Comparison of ENCODE assay signal across 8 cellular contexts in genomic region chr16:67847064-67847861, GRCh38. TPM values are rescaled to one million over a fixed set of nuclear protein-coding genes. Genes with fewer than 3 reads are reported as not detected.
DNase-seq lines count a peak whose midpoint lies in the region; ATAC-seq and TF ChIP-seq lines count a peak whose summit lies in the region.

Gene CENPT (minus strand): TSS chr16:67847693. CDS start chr16:67833859, 13,834 bp downstream.

- H3K27ac Mint-ChIP-seq in activated naive CD8-positive, alpha-beta T cell treated with anti-CD3 and anti-CD28 coated beads, Interleukin-2, amount 10 ng/mL, durations not matched to agents 7 days and 5 days, result peak within 1 kb of the TSS; percentile 90

- H3K4me3 Mint-ChIP-seq in activated naive CD8-positive, alpha-beta T cell treated with anti-CD3 and anti-CD28 coated beads, Interleukin-2, amount 10 ng/mL, durations not matched to agents 7 days and 5 days, result peak within 1 kb of the TSS; percentile 94

- no peaks in the 10 kb centered on the region for H3K9me3 ChIP-seq in cardiac muscle cell (ENCODE audit: low read depth)
- no peaks in the 10 kb centered on the region for H3K9me3 ChIP-seq in parathyroid adenoma (ENCODE audit: control insufficient read depth, low read length)

- H3K36me3 Mint-ChIP-seq in activated naive CD8-positive, alpha-beta T cell treated with anti-CD3 and anti-CD28 coated beads, Interleukin-2, amount 10 ng/mL, durations not matched to agents 7 days and 5 days, result peaks cover 2% of the 10 kb centered on the region

- ATAC-seq in HG02610 (IDR thresholded peaks at IDR 0.05; ENCODE audit: unreplicated experiment), result peak; percentile 29
- peak; percentile 43 for ATAC-seq in activated naive CD8-positive, alpha-beta T cell treated with anti-CD3 and anti-CD28 coated beads, Interleukin-2, amount 10 ng/mL, durations not matched to agents 7 days and 5 days (ENCODE audit: low read depth)

- POLR2A ChIA-PET in activated naive CD8-positive, alpha-beta T cell treated with anti-CD3 and anti-CD28 coated beads, Interleukin-2, amount 10 ng/mL, durations not matched to agents 7 days and 5 days (lab: Charles Lee), result interaction anchor here (1.4 to 2.0 kb wide), 4 partner anchors 14 to 89 kb away, joined by 4 to 21 read pairs (median 8); partner anchors contain the start of genes EDC4 and PSMB10

- H3K27ac ChIP-seq in 22Rv1 (peak within 1 kb of the TSS; percentile 91), cardiac muscle cell (peak within 1 kb of the TSS; percentile 96), parathyroid adenoma (peak within 1 kb of the TSS; percentile 88)

- peak within 1 kb of the TSS; percentile 94 for H2AFZ ChIP-seq in parathyroid adenoma

- H3K27me3 Mint-ChIP-seq in activated naive CD8-positive, alpha-beta T cell treated with anti-CD3 and anti-CD28 coated beads, Interleukin-2, amount 10 ng/mL, durations not matched to agents 7 days and 5 days, result no peaks in the 10 kb centered on the region

- peak within 1 kb of the TSS; percentile 96 for H3K4me2 ChIP-seq in parathyroid adenoma (ENCODE audit: low read length)

- TF ChIP-seq CTCF in 22Rv1 (IDR thresholded peaks at IDR 0.05) (no peak), GM12865 (IDR thresholded peaks at IDR 0.05; ENCODE audit: insufficient read depth, low read depth, low read length, missing control alignments) (no peak), NB4 (IDR thresholded peaks at IDR 0.05; ENCODE audit: low read depth, low read length) (no peak), cardiac muscle cell (IDR thresholded peaks at IDR 0.05; ENCODE audit: low read depth, low read length) (no peak), parathyroid adenoma (IDR thresholded peaks at IDR 0.05) (no peak)

- H3K9me3 Mint-ChIP-seq in activated naive CD8-positive, alpha-beta T cell treated with anti-CD3 and anti-CD28 coated beads, Interleukin-2, amount 10 ng/mL, durations not matched to agents 7 days and 5 days, result no peaks in the 10 kb centered on the region

- H3K4me1 Mint-ChIP-seq in activated naive CD8-positive, alpha-beta T cell treated with anti-CD3 and anti-CD28 coated beads, Interleukin-2, amount 10 ng/mL, durations not matched to agents 7 days and 5 days, result peaks cover 35% of the 10 kb centered on the region

- no peaks in the 10 kb centered on the region for H3K36me3 ChIP-seq in cardiac muscle cell
- H3K36me3 ChIP-seq in parathyroid adenoma (ENCODE audit: control insufficient read depth, insufficient read depth, low read length), result no peaks in the 10 kb centered on the region

- DNase-seq in GM12865 (ENCODE audit: low read depth) (peak; percentile 22), NB4 (ENCODE audit: low read depth) (peak; percentile 51), cardiac muscle cell (ENCODE audit: low read depth in 1 of 2, low spot score in 1 of 2) (peak; percentile 35 to 40), cerebellar nuclear complex (lab: John Stamatoyannopoulos, UW) (no peak)
- DNase-seq in activated naive CD8-positive, alpha-beta T cell treated with anti-CD3 and anti-CD28 coated beads, Interleukin-2, amount 10 ng/mL, durations not matched to agents 7 days and 5 days, result no peak

- peaks cover 33% of the 10 kb centered on the region for H3K4me1 ChIP-seq in cardiac muscle cell (ENCODE audit: low read depth)
- peaks cover 20% of the 10 kb centered on the region for H3K4me1 ChIP-seq in parathyroid adenoma

- peaks cover 50% of the 10 kb centered on the region for H3K79me2 ChIP-seq in parathyroid adenoma

- H3K27me3 ChIP-seq in cardiac muscle cell, result no peaks in the 10 kb centered on the region
- no peaks in the 10 kb centered on the region for H3K27me3 ChIP-seq in parathyroid adenoma (ENCODE audit: control insufficient read depth, insufficient read depth, low read length)

- peak within 1 kb of the TSS; percentile 32 for H3K9ac ChIP-seq in parathyroid adenoma

- H3K4me3 ChIP-seq in GM12865 (ENCODE audit: low read depth, low read length), result peak within 1 kb of the TSS; percentile 67
- H3K4me3 ChIP-seq in NB4 (ENCODE audit: low read depth, low read length), result peak within 1 kb of the TSS; percentile 84
- H3K4me3 ChIP-seq in cardiac muscle cell, result peak within 1 kb of the TSS; percentile 72
- peak within 1 kb of the TSS; percentile 83 for H3K4me3 ChIP-seq in parathyroid adenoma (ENCODE audit: low read depth, low read length)

- no peak for TF ChIP-seq POLR2A in NB4 (IDR thresholded peaks at IDR 0.05; ENCODE audit: extremely low read depth, insufficient read length)

RNA-seq across cellular contexts. Expression of gene CENPT, which starts in this region (rescaled TPM):
- total RNA-seq in activated naive CD8-positive, alpha-beta T cell treated with anti-CD3 and anti-CD28 coated beads, Interleukin-2, amount 10 ng/mL, durations not matched to agents 7 days and 5 days, result 10 to 100 TPM; 84.0 to 90.7 TPM
- total RNA-seq in cardiac muscle cell, result 42.1 and 61.8 TPM in 2 replicates
- polyA plus RNA-seq in cardiac muscle cell, result 65.2 and 70.2 TPM in 2 replicates

Comparison
In these comparisons a context has a peak if more than half of its experiments do, and no peak if none do; other contexts are left out.
1. DNase-seq: peak in GM12865 (single experiment), NB4 (single experiment) and cardiac muscle cell (2 of 2); none in activated naive CD8-positive, alpha-beta T cell treated with anti-CD3 and anti-CD28 coated beads, Interleukin-2, amount 10 ng/mL, durations not matched to agents 7 days and 5 days (single experiment) and cerebellar nuclear complex (0 of 2).
2. Peak in every context shown above with its lines, with median percentiles within 50 percentile points of each other: H3K27ac ChIP-seq and H3K4me3 ChIP-seq.